Comparison of ENCODE assay signal across 13 cellular contexts in genomic region chr3:157075693-157076420, GRCh38.
A peak's percentile ranks its signal among the peaks of the same experiment; 100 is the strongest.
DNase-seq lines count a peak whose midpoint lies in the region; ATAC-seq and TF ChIP-seq lines count a peak whose summit lies in the region.
"Had no signal": no experiment of that assay in that cellular context is flagged by ENCODE, and none has a peak within 500 bp of the region (broad histone marks: within the 10 kb centered on the region; RNA-seq: fewer than 3 reads in every experiment).

No MANE protein-coding gene starts in this region.

- DNase-seq in NCI-H2196 (lab: John Stamatoyannopoulos, UW; ENCODE audit: unreplicated experiment) (peak; percentile 36), NCI-H2196 treated with DMSO at 0.1 percent for 48 hours (lab: John Stamatoyannopoulos, UW; ENCODE audit: unreplicated experiment) (no peak), RPMI7951 (ENCODE audit: low read depth) (peak; percentile 89), fibroblast of mammary gland (ENCODE audit: low read depth) (peak; percentile 48), CD1c-positive myeloid dendritic cell (ENCODE audit: extremely low spot score) (no peak), ascending aorta (ENCODE audit: low spot score in 2 of 2) (no peak)
- no peak for DNase-seq in stimulated activated effector memory CD8-positive, alpha-beta T cell treated with anti-CD3 and anti-CD28 coated beads, Interleukin-12 subunit alpha, Interleukin-12 subunit beta, amount 100 ng/mL, for 72 hours (ENCODE audit: low spot score in 2 of 2)
- DNase-seq: DMS153, IMR-90, left lung, NCI-H187 treated with DMSO at 0.1 percent for 48 hours had no signal

- H3K9me3 Mint-ChIP-seq in stimulated activated effector memory CD8-positive, alpha-beta T cell treated with anti-CD3 and anti-CD28 coated beads, Interleukin-12 subunit alpha, Interleukin-12 subunit beta, amount 100 ng/mL, for 72 hours: no peaks in the 10 kb centered on the region

- intact Hi-C loops in ascending aorta (cut with DNase I): no loop called here

- peak; percentile 71 for ATAC-seq in stimulated activated effector memory CD8-positive, alpha-beta T cell treated with anti-CD3 and anti-CD28 coated beads, Interleukin-12 subunit alpha, Interleukin-12 subunit beta, amount 100 ng/mL, for 72 hours
- ATAC-seq in HG03378 (IDR thresholded peaks at IDR 0.05; ENCODE audit: unreplicated experiment): no peak
- ATAC-seq: left lung had no signal

- no peak overlapping the region for H3K4me3 Mint-ChIP-seq in stimulated activated effector memory CD8-positive, alpha-beta T cell treated with anti-CD3 and anti-CD28 coated beads, Interleukin-12 subunit alpha, Interleukin-12 subunit beta, amount 100 ng/mL, for 72 hours

- peaks cover 41% of the 10 kb centered on the region for H3K4me1 Mint-ChIP-seq in stimulated activated effector memory CD8-positive, alpha-beta T cell treated with anti-CD3 and anti-CD28 coated beads, Interleukin-12 subunit alpha, Interleukin-12 subunit beta, amount 100 ng/mL, for 72 hours

- H3K4me1 ChIP-seq in ascending aorta: peaks cover 0 to 11% of the 10 kb centered on the region in 2 donors
- H3K4me1 ChIP-seq: left lung had no signal

- H3K27me3 ChIP-seq in ascending aorta: no peaks in the 10 kb centered on the region
- H3K27me3 ChIP-seq: left lung had no signal

- H3K27ac ChIP-seq in ascending aorta: peak overlapping the region in 1 of 2 donors; percentile 84
- H3K27ac ChIP-seq: left lung had no signal

- no peaks in the 10 kb centered on the region for H3K9me3 ChIP-seq in ascending aorta
- H3K9me3 ChIP-seq: left lung had no signal

- TF ChIP-seq CTCF in fibroblast of mammary gland (conservative IDR thresholded peaks at IDR 0.05; ENCODE audit: control insufficient read depth, insufficient read depth, low read depth, low read length) (no peak), ascending aorta (IDR thresholded peaks at IDR 0.05) (no peak)

- H3K36me3 Mint-ChIP-seq in stimulated activated effector memory CD8-positive, alpha-beta T cell treated with anti-CD3 and anti-CD28 coated beads, Interleukin-12 subunit alpha, Interleukin-12 subunit beta, amount 100 ng/mL, for 72 hours: no peaks in the 10 kb centered on the region

- H3K4me3 ChIP-seq in fibroblast of mammary gland (ENCODE audit: control insufficient read depth, low read depth, low read length): no peak overlapping the region
- H3K4me3 ChIP-seq in ascending aorta: no peak overlapping the region
- H3K4me3 ChIP-seq: left lung had no signal

- no peaks in the 10 kb centered on the region for H3K36me3 ChIP-seq in ascending aorta
- H3K36me3 ChIP-seq: left lung had no signal

- H3K27ac Mint-ChIP-seq in stimulated activated effector memory CD8-positive, alpha-beta T cell treated with anti-CD3 and anti-CD28 coated beads, Interleukin-12 subunit alpha, Interleukin-12 subunit beta, amount 100 ng/mL, for 72 hours: no peak overlapping the region
- H3K27ac Mint-ChIP-seq: progenitor cell of endocrine pancreas had no signal

Comparison
In these comparisons a context has a peak if more than half of its experiments do, and no peak if none do; other contexts are left out.
1. DNase-seq: peak in NCI-H2196 (single experiment), RPMI7951 (single experiment) and fibroblast of mammary gland (single experiment); none in NCI-H2196 treated with DMSO at 0.1 percent for 48 hours (single experiment), stimulated activated effector memory CD8-positive, alpha-beta T cell treated with anti-CD3 and anti-CD28 coated beads, Interleukin-12 subunit alpha, Interleukin-12 subunit beta, amount 100 ng/mL, for 72 hours (0 of 2), CD1c-positive myeloid dendritic cell (single experiment) and ascending aorta (0 of 2).